Comparison of ENCODE assay signal across 20 cellular contexts in genomic region chr21:44079846-44080245, GRCh38. TPM values are rescaled to one million over a fixed set of nuclear protein-coding genes. Genes with fewer than 3 reads are reported as not detected.
DNase-seq lines count a peak whose midpoint lies in the region; ATAC-seq and TF ChIP-seq lines count a peak whose summit lies in the region.
"Had no signal": no experiment of that assay in that cellular context is flagged by ENCODE, and none has a peak within 500 bp of the region (broad histone marks: within the 10 kb centered on the region; RNA-seq: fewer than 3 reads in every experiment).

No MANE protein-coding gene starts in this region.

- POLR2A ChIA-PET in T-cell (lab: Charles Lee) = interaction anchor here in 1 of 2 donors (0.6 kb wide), 1 partner anchor 377 kb away, joined by 3 read pairs; no protein-coding TSS in a partner anchor

- H3K27me3 Mint-ChIP-seq in activated naive CD8-positive, alpha-beta T cell = no peaks in the 10 kb centered on the region
- H3K27me3 Mint-ChIP-seq in activated naive CD8-positive, alpha-beta T cell treated with anti-CD3 and anti-CD28 coated beads for 36 hours = no peaks in the 10 kb centered on the region
- no peaks in the 10 kb centered on the region for H3K27me3 Mint-ChIP-seq in T-cell
- no peaks in the 10 kb centered on the region for H3K27me3 Mint-ChIP-seq in central memory CD8-positive, alpha-beta T cell

- H3K27ac ChIP-seq in thyroid gland = peak overlapping the region; percentile 19 to 68 (median 46)
- H3K27ac ChIP-seq: gastrocnemius medialis, neutrophil, tibial nerve had no signal

- peak overlapping the region; percentile 85 for H3K27ac Mint-ChIP-seq in activated naive CD8-positive, alpha-beta T cell
- no peak overlapping the region for H3K27ac Mint-ChIP-seq in activated naive CD8-positive, alpha-beta T cell treated with anti-CD3 and anti-CD28 coated beads for 36 hours
- H3K27ac Mint-ChIP-seq in T-cell = peak overlapping the region; percentile 81 to 89
- H3K27ac Mint-ChIP-seq in central memory CD8-positive, alpha-beta T cell (ENCODE audit: low read depth) = peak overlapping the region; percentile 69

- peaks cover 8 to 15% of the 10 kb centered on the region in 2 donors for H3K36me3 ChIP-seq in thyroid gland

- H3K27me3 ChIP-seq in thyroid gland = no peaks in the 10 kb centered on the region
- H3K27me3 ChIP-seq: gastrocnemius medialis, neutrophil, tibial nerve had no signal

- H3K9me3 Mint-ChIP-seq in activated naive CD8-positive, alpha-beta T cell (ENCODE audit: low read depth) = no peaks in the 10 kb centered on the region
- no peaks in the 10 kb centered on the region for H3K9me3 Mint-ChIP-seq in activated naive CD8-positive, alpha-beta T cell treated with anti-CD3 and anti-CD28 coated beads for 36 hours
- H3K9me3 Mint-ChIP-seq in T-cell = no peaks in the 10 kb centered on the region
- no peaks in the 10 kb centered on the region for H3K9me3 Mint-ChIP-seq in central memory CD8-positive, alpha-beta T cell

- peaks cover 27 to 38% of the 10 kb centered on the region in 2 donors for H3K4me1 ChIP-seq in thyroid gland
- H3K4me1 ChIP-seq: gastrocnemius medialis had no signal

- no peaks in the 10 kb centered on the region for H3K9me3 ChIP-seq in thyroid gland
- H3K9me3 ChIP-seq: gastrocnemius medialis, neutrophil, tibial nerve had no signal

- peaks cover 28% of the 10 kb centered on the region for H3K36me3 Mint-ChIP-seq in activated naive CD8-positive, alpha-beta T cell
- peaks cover 66% of the 10 kb centered on the region for H3K36me3 Mint-ChIP-seq in activated naive CD8-positive, alpha-beta T cell treated with anti-CD3 and anti-CD28 coated beads for 36 hours
- peaks cover 76% of the 10 kb centered on the region for H3K36me3 Mint-ChIP-seq in T-cell
- peaks cover 61% of the 10 kb centered on the region for H3K36me3 Mint-ChIP-seq in central memory CD8-positive, alpha-beta T cell (ENCODE audit: insufficient read depth)

- no peak for ATAC-seq in T-cell (replicated peaks in 1 of 4)
- no peak for ATAC-seq in central memory CD8-positive, alpha-beta T cell (replicated peaks; ENCODE audit: extremely low read depth, poor library complexity, severe bottlenecking)
- ATAC-seq: gastrocnemius medialis had no signal

- peaks cover 72% of the 10 kb centered on the region for H3K4me1 Mint-ChIP-seq in activated naive CD8-positive, alpha-beta T cell (ENCODE audit: low read depth)
- H3K4me1 Mint-ChIP-seq in activated naive CD8-positive, alpha-beta T cell treated with anti-CD3 and anti-CD28 coated beads for 36 hours = peaks cover 61% of the 10 kb centered on the region
- peaks cover 68 to 76% (median 68%) of the 10 kb centered on the region in 3 donors for H3K4me1 Mint-ChIP-seq in T-cell
- H3K4me1 Mint-ChIP-seq in central memory CD8-positive, alpha-beta T cell = peaks cover 74% of the 10 kb centered on the region

- no peak for DNase-seq in activated naive CD8-positive, alpha-beta T cell treated with anti-CD3 and anti-CD28 coated beads for 36 hours
- no peak for DNase-seq in T-cell
- DNase-seq in central memory CD8-positive, alpha-beta T cell (ENCODE audit: low spot score in 2 of 2) = no peak
- peak; percentile 67 to 79 for DNase-seq in thyroid gland
- DNase-seq in HuH-7 (ENCODE audit: low spot score) = no peak
- DNase-seq in NCI-H524 treated with DMSO at 0.1 percent for 48 hours (lab: John Stamatoyannopoulos, UW) = no peak
- DNase-seq: activated gamma-delta T cell; cerebellar nuclear complex; gastrocnemius medialis; hippocampal formation; KG1; NCI-H1436; NCI-H2171; NCI-H526 treated with DMSO at 0.1 percent for 48 hours; small intestine; stimulated activated naive CD4-positive, alpha-beta T cell; T-helper 9 cell had no signal

- intact Hi-C loops in thyroid gland (cut with DNase I) = no loop called here

- 39 to 58% methylated on average over 7 of the region's 7 CpGs for WGBS in thyroid gland, 2 donors

- no peak overlapping the region for H3K4me3 ChIP-seq in thyroid gland (replicated peaks in 1 of 3)
- H3K4me3 ChIP-seq: gastrocnemius medialis, tibial nerve had no signal

- H3K4me3 Mint-ChIP-seq in activated naive CD8-positive, alpha-beta T cell = no peak overlapping the region
- no peak overlapping the region for H3K4me3 Mint-ChIP-seq in activated naive CD8-positive, alpha-beta T cell treated with anti-CD3 and anti-CD28 coated beads for 36 hours
- H3K4me3 Mint-ChIP-seq in T-cell = no peak overlapping the region
- no peak overlapping the region for H3K4me3 Mint-ChIP-seq in central memory CD8-positive, alpha-beta T cell

- no peak for TF ChIP-seq CTCF in thyroid gland (IDR thresholded peaks at IDR 0.05)

- CTCF ChIA-PET in T-cell (lab: Charles Lee) = no interaction called here

- TF ChIP-seq POLR2A in thyroid gland (IDR thresholded peaks at IDR 0.05) = no peak

RNA-seq across cellular contexts. Expression of gene PWP2, which starts 27.4 kb away (rescaled TPM):
- total RNA-seq in activated naive CD8-positive, alpha-beta T cell treated with anti-CD3 and anti-CD28 coated beads for 36 hours = 10 to 100 TPM; 12.7 to 14.5 TPM
- total RNA-seq in T-cell (10 to 100 TPM in 4 of 5 donors, 1 to 10 TPM in 1; 8.9 to 39.3 (median 12.3) TPM), thyroid gland (10 to 100 TPM in 1 of 4 donors, 1 to 10 TPM in 3; 5.8 to 20.5 (median 7.0) TPM)

RNA-seq across cellular contexts. Expression of gene GATD3, which starts 53.6 kb away (rescaled TPM):
- 1 to 10 TPM; 6.9 to 7.4 TPM for total RNA-seq in activated naive CD8-positive, alpha-beta T cell treated with anti-CD3 and anti-CD28 coated beads for 36 hours
- total RNA-seq in T-cell (10 to 100 TPM; 12.3 to 75.0 (median 21.1) TPM), thyroid gland (10 to 100 TPM in 2 of 4 donors, 1 to 10 TPM in 2; 2.0 to 73.1 (median 11.8) TPM)

Comparison
In these comparisons a context has a peak if more than half of its experiments do, and no peak if none do; other contexts are left out.
1. DNase-seq: peak in thyroid gland (2 of 2); none in activated naive CD8-positive, alpha-beta T cell treated with anti-CD3 and anti-CD28 coated beads for 36 hours (single experiment), T-cell (0 of 34), central memory CD8-positive, alpha-beta T cell (0 of 2), HuH-7 (single experiment) and NCI-H524 treated with DMSO at 0.1 percent for 48 hours (single experiment).